ENCODE assay signal across 15 cellular contexts in the genomic region with DNA sequence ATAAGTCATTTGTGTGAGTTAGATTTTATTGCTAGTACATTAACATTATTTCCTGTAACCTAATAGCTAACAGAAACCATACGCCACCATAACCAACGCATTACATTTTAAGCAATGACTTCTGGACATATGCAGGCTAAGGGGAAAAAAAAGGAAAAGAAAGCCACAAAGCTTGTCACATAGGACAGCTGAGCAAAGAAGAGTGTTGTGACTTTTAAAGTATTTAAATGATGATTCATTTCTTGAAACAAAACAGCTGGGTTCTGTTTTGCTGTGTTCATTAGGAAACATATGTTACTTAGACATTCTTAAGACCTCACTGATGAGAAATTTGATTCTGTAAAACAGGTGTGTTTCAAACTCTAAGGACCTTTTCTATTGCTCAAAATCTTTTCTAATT.
A peak's percentile ranks its signal among the peaks of the same experiment; 100 is the strongest.
DNase-seq lines count a peak whose midpoint lies in the region; ATAC-seq, FAIRE-seq and TF ChIP-seq lines count a peak whose summit lies in the region.
"Had no signal": no experiment of that assay in that cellular context is flagged by ENCODE, and none has a peak within 500 bp of the region (broad histone marks: within the 10 kb centered on the region; RNA-seq: fewer than 3 reads in every experiment).

No MANE protein-coding gene starts in this region.

- H3K27ac ChIP-seq in tibial artery (no peak overlapping the region), small intestine (ENCODE audit: low read depth in 1 of 2, low read length in 1 of 2) (no peak overlapping the region)
- H3K27ac ChIP-seq: BLaER1, breast epithelium, foreskin keratinocyte had no signal

- H3K36me3 ChIP-seq in tibial artery: no peaks in the 10 kb centered on the region
- no peaks in the 10 kb centered on the region for H3K36me3 ChIP-seq in small intestine (ENCODE audit: control insufficient read depth in 2 of 2, insufficient read depth in 2 of 2, low read length in 2 of 2)
- H3K36me3 ChIP-seq: BLaER1, breast epithelium had no signal

- no peaks in the 10 kb centered on the region for H3K27me3 ChIP-seq in tibial artery
- no peaks in the 10 kb centered on the region for H3K27me3 ChIP-seq in small intestine (ENCODE audit: control insufficient read depth in 2 of 2, insufficient read depth in 2 of 2, low read length in 2 of 2)
- H3K27me3 ChIP-seq: BLaER1, breast epithelium, foreskin keratinocyte had no signal

- H3K4me3 ChIP-seq in tibial artery (no peak overlapping the region), small intestine (ENCODE audit: low read depth in 1 of 2, low read length in 2 of 2) (no peak overlapping the region)
- H3K4me3 ChIP-seq: BLaER1, breast epithelium, lung had no signal

- no peak for FAIRE-seq in small intestine (lab: Jason Lieb, UNC)

- no peak for TF ChIP-seq CTCF in tibial artery (IDR thresholded peaks at IDR 0.05)

- no peaks in the 10 kb centered on the region for H3K9me3 ChIP-seq in tibial artery
- no peaks in the 10 kb centered on the region for H3K9me3 ChIP-seq in small intestine (ENCODE audit: control insufficient read depth, low read depth)
- H3K9me3 ChIP-seq: BLaER1, breast epithelium had no signal

- DNase-seq in SK-N-DZ (ENCODE audit: low spot score) (peak; percentile 6), HuH-7 (ENCODE audit: low spot score) (no peak), COLO829 (ENCODE audit: low spot score) (no peak), tibial artery (no peak), small intestine (no peak)
- DNase-seq: activated CD8-positive, alpha-beta memory T cell treated with anti-CD3 and anti-CD28 coated beads, Interleukin-2, amount 50 U/mL, for 48 hours; foreskin keratinocyte; IMR-90; NCI-H226 had no signal

- ATAC-seq in GM18502 (IDR thresholded peaks at IDR 0.05; ENCODE audit: poor library complexity, unreplicated experiment) (peak; percentile 94), GM21367 (IDR thresholded peaks at IDR 0.05; ENCODE audit: unreplicated experiment) (peak; percentile 95), HG03045 (IDR thresholded peaks at IDR 0.05; ENCODE audit: unreplicated experiment) (peak; percentile 95)
- ATAC-seq: foreskin keratinocyte had no signal

- intact Hi-C loops in tibial artery (cut with DNase I; ENCODE audit: low total_unique reads): no loop called here

- 45 to 63% (median 52%) methylated on average over 2 of the region's 2 CpGs for WGBS in small intestine, 3 donors

- H3K4me1 ChIP-seq in tibial artery: no peaks in the 10 kb centered on the region
- no peaks in the 10 kb centered on the region for H3K4me1 ChIP-seq in small intestine (ENCODE audit: control insufficient read depth in 2 of 2, insufficient read depth in 1 of 2, low read depth in 1 of 2, low read length in 1 of 2)
- H3K4me1 ChIP-seq: BLaER1, breast epithelium, foreskin keratinocyte had no signal
